ENCODE assay signal across 7 cellular contexts in the genomic region with DNA sequence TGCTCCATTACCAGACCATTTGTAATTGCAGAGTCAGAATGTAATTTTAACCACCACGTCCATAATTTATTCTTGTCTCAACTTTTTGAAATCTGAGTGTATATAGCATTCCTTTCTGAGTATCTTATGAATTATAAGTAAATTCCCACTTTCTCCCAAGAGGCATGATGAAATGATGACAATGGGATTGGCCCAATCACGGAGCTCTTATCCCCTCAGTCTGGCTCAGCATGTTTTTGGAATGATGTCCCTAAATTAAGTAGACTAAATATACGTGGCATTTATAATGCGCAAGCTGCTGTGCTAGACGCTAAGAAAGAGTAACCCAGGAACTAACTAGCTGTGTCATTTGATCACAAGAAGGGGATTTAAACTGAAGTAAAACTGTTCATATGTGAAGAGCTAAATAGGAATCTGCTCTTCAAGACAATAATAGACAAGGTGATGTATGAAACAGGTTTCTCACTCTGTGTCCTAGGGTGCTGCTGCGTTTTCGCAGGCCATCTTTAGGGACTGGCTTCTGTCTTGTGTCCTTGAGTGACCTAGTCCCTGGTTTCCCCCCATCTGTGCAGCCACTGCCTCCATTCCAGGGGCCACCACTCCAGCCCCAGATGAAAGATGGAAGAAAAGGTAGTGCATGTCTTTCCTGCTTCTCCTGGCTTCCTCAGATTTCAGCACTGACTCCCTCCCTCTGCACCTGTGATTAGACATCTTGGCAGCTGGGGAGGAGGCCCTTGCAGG. TPM values are rescaled to one million over a fixed set of nuclear protein-coding genes. Genes with fewer than 3 reads are reported as not detected.
"Had no signal": no experiment of that assay in that cellular context is flagged by ENCODE, and none has a peak within 500 bp of the region (broad histone marks: within the 10 kb centered on the region; RNA-seq: fewer than 3 reads in every experiment).

No MANE protein-coding gene starts in this region.

RNA-seq across cellular contexts. Expression of gene FBXW10, which starts 4.0 kb away (rescaled TPM):
- total RNA-seq: kidney; naive thymus-derived CD8-positive, alpha-beta T cell; osteocyte; skeletal muscle tissue; urinary bladder had no signal
- polyA plus RNA-seq: immature natural killer cell; naive thymus-derived CD8-positive, alpha-beta T cell; smooth muscle cell had no signal
